In genomic region chr14:67674480-67675218, GRCh38 we compare ENCODE assay signal across 8 cellular contexts. TPM values are rescaled to one million over a fixed set of nuclear protein-coding genes. Genes with fewer than 3 reads are reported as not detected.
DNase-seq lines count a peak whose midpoint lies in the region; ATAC-seq and TF ChIP-seq lines count a peak whose summit lies in the region.

TSS of gene VTI1B (minus strand) at chr14:67674632. CDS start at chr14:67674489, 143 bp downstream.

- no peaks in the 10 kb centered on the region for H3K27me3 ChIP-seq in mammary epithelial cell (ENCODE audit: insufficient read depth, low read length)

- peaks cover 20% of the 10 kb centered on the region for H3K4me1 Mint-ChIP-seq in WTC11
- peaks cover 38 to 40% of the 10 kb centered on the region in 2 donors for H3K4me1 Mint-ChIP-seq in immature natural killer cell

- in situ Hi-C loops in mammary epithelial cell (cut with MboI; ENCODE audit: low sequenced_read_pairs in 2 of 2): loop anchor here in 1 of 2 donors (25.0 kb wide), 1 partner anchor 262 kb away; the partner anchor contains the start of gene PLEK2

- peak within 1 kb of the TSS; percentile 97 for H2AFZ ChIP-seq in mammary epithelial cell (ENCODE audit: low read depth, low read length)

- H3K4me3 Mint-ChIP-seq in WTC11 (peak within 1 kb of the TSS; percentile 80), immature natural killer cell (peak within 1 kb of the TSS; percentile 89 to 96 (median 93))

- CTCF ChIA-PET in WTC11 (lab: Charles Lee) (interaction anchor here (0.8 to 2.2 kb wide), 7 partner anchors 8 to 148 kb away, joined by 3 to 17 read pairs (median 4); partner anchors contain the start of genes ARG2, PIGH and RDH11), mammary epithelial cell (lab: Charles Lee; ENCODE audit: low non-redundant PET) (interaction anchor here (1.0 kb wide), 1 partner anchor 30 kb away, joined by 6 read pairs; no protein-coding TSS in a partner anchor)

- no peaks in the 10 kb centered on the region for H3K9me3 ChIP-seq in mammary epithelial cell (replicated peaks; ENCODE audit: insufficient read depth, low read length)

- 2% methylated on average over 17 of the region's 87 CpGs for WGBS in mammary epithelial cell (ENCODE audit: low coverage, missing lambda C conversion rate)

- H3K27ac ChIP-seq in mammary epithelial cell (ENCODE audit: insufficient read depth, low read depth, low read length): peak within 1 kb of the TSS; percentile 89

- peaks cover 20% of the 10 kb centered on the region for H3K4me1 ChIP-seq in mammary epithelial cell (ENCODE audit: insufficient read depth, low read length)

- H3K27me3 Mint-ChIP-seq in WTC11 (ENCODE audit: low read depth) (no peaks in the 10 kb centered on the region), immature natural killer cell (ENCODE audit: low read depth in 3 of 3) (peaks cover 0 to 2% (median 0%) of the 10 kb centered on the region in 3 donors)

- DNase-seq in AG08395 (ENCODE audit: low spot score) (peak; percentile 85), NCI-H2196 treated with DMSO at 0.1 percent for 48 hours (lab: John Stamatoyannopoulos, UW; ENCODE audit: unreplicated experiment) (peak; percentile 61), WTC11 (ENCODE audit: low spot score) (peak; percentile 81), mammary epithelial cell (peak; percentile 73), immature natural killer cell (peak; percentile 83 to 85 (median 84)), smooth muscle cell of the brain vasculature (ENCODE audit: low read depth, low spot score) (peak; percentile 51)

- peak within 1 kb of the TSS; percentile 73 for H3K4me2 ChIP-seq in mammary epithelial cell (ENCODE audit: insufficient read depth, low read depth, low read length)

- intact Hi-C loops in mammary epithelial cell (cut with micrococcal nuclease): loop anchor here (2.0 kb wide), 2 partner anchors 20 to 30 kb away; partner anchors contain the start of gene RDH11

- ATAC-seq in GM18907 (IDR thresholded peaks at IDR 0.05; ENCODE audit: unreplicated experiment): peak; percentile 87
- peak; percentile 94 for ATAC-seq in HG03135 (IDR thresholded peaks at IDR 0.05; ENCODE audit: unreplicated experiment)
- peak; percentile 89 for ATAC-seq in WTC11

- POLR2A ChIA-PET in WTC11 (lab: Charles Lee): interaction anchor here (1.1 to 1.2 kb wide), 3 partner anchors 21 to 75 kb away, joined by 3 to 9 read pairs (median 4); partner anchors contain the start of genes PIGH and RDH11

- dilution Hi-C loops in mammary epithelial cell (cut with HindIII; ENCODE audit: low sequenced_read_pairs): no loop called here

- H4K20me1 ChIP-seq in mammary epithelial cell (ENCODE audit: insufficient read depth, low read length): no peaks in the 10 kb centered on the region

- H3K79me2 ChIP-seq in mammary epithelial cell (ENCODE audit: insufficient read depth, low read length): peaks cover 73% of the 10 kb centered on the region

- peak within 1 kb of the TSS; percentile 79 for H3K9ac ChIP-seq in mammary epithelial cell (ENCODE audit: insufficient read depth, low read length)

- H3K36me3 ChIP-seq in mammary epithelial cell (ENCODE audit: insufficient read depth, low read length): peaks cover 14% of the 10 kb centered on the region

- H3K9me3 Mint-ChIP-seq in WTC11 (no peaks in the 10 kb centered on the region), immature natural killer cell (peaks cover 0 to 2% (median 0%) of the 10 kb centered on the region in 6 donors)

- peak within 1 kb of the TSS; percentile 75 to 95 (median 93) for H3K4me3 ChIP-seq in mammary epithelial cell (replicated peaks in 1 of 3; ENCODE audit: insufficient read depth in 1 of 3, low read depth in 2 of 3, low read length in 3 of 3)

- H3K27ac Mint-ChIP-seq in WTC11 (peak within 1 kb of the TSS; percentile 96), immature natural killer cell (peak within 1 kb of the TSS; percentile 80 to 94 (median 92))

- TF ChIP-seq CTCF in WTC11 (IDR thresholded peaks at IDR 0.05) (no peak), mammary epithelial cell (conservative IDR thresholded peaks at IDR 0.05 in 1 of 2, IDR thresholded peaks at IDR 0.05 in 1 of 2; ENCODE audit: extremely low read depth in 1 of 2, insufficient read depth in 1 of 2, low read depth in 1 of 2, low read length in 2 of 2) (peak in 1 of 2 donors; percentile 23)

- peaks cover 23% of the 10 kb centered on the region for H3K36me3 Mint-ChIP-seq in WTC11
- peaks cover 0 to 5% (median 0%) of the 10 kb centered on the region in 3 donors for H3K36me3 Mint-ChIP-seq in immature natural killer cell

- BruUV-seq in mammary epithelial cell (replicated peaks; lab: Mats Ljungman, UMichigan): no TSS peak

TF ChIP-seq in WTC11, 78 proteins besides CTCF, POLR2A, EP300 and RAD21 (continues in another document):
- TF ChIP-seq TEAD4 (CRISPR knock-in tag; IDR thresholded peaks at IDR 0.05): no peak
- TF ChIP-seq ESRRA (CRISPR knock-in tag; IDR thresholded peaks at IDR 0.05; ENCODE audit: borderline replicate concordance): 0 out of 2 replicates have a peak, but pooled peaks have one; percentile 80
- TF ChIP-seq SOX15 (CRISPR knock-in tag; IDR thresholded peaks at IDR 0.05): no peak
- TF ChIP-seq, protein P1, sequence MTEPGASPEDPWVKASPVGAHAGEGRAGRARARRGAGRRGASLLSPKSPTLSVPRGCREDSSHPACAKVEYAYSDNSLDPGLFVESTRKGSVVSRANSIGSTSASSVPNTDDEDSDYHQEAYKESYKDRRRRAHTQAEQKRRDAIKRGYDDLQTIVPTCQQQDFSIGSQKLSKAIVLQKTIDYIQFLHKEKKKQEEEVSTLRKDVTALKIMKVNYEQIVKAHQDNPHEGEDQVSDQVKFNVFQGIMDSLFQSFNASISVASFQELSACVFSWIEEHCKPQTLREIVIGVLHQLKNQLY (CRISPR knock-in tag; IDR thresholded peaks at IDR 0.05): no peak
- TF ChIP-seq SP1 (CRISPR knock-in tag; conservative IDR thresholded peaks at IDR 0.05): peak; percentile 90
- TF ChIP-seq USF1 (CRISPR knock-in tag; IDR thresholded peaks at IDR 0.05): no peak
- TF ChIP-seq KAT7 (CRISPR knock-in tag; IDR thresholded peaks at IDR 0.05; ENCODE audit: borderline replicate concordance): peak; percentile 47; the same call in 1 of the 2 replicates
- peak; percentile 6; the same call in 1 of the 2 replicates for TF ChIP-seq ARID4B (CRISPR knock-in tag; IDR thresholded peaks at IDR 0.05; ENCODE audit: borderline replicate concordance)
- 0 out of 2 replicates have a peak, but pooled peaks have one; percentile 7 for TF ChIP-seq PRRX2 (CRISPR knock-in tag; IDR thresholded peaks at IDR 0.05)

RNA-seq across cellular contexts. Expression of gene VTI1B, which starts in this region (rescaled TPM):
- total RNA-seq in WTC11 (2021): 108 to 133 TPM (median 123 TPM) in 3 replicates
- total RNA-seq in mammary epithelial cell: 10 to 100 TPM; 37.3 to 72.8 TPM
- polyA plus RNA-seq in mammary epithelial cell: 42.5 TPM
- polyA minus RNA-seq in mammary epithelial cell: 14.6 TPM
- polyA plus RNA-seq in immature natural killer cell: 100 to 1,000 TPM in 2 of 3 donors, 10 to 100 TPM in 1; 75.0 to 118 (median 104) TPM

Comparison
In these comparisons a context has a peak if more than half of its experiments do, and no peak if none do; other contexts are left out.
1. Peak in every context shown above with its lines: DNase-seq, ATAC-seq, H3K4me3 ChIP-seq and H3K27ac ChIP-seq.